Comparison of ENCODE assay signal across 10 cellular contexts in the genomic region with DNA sequence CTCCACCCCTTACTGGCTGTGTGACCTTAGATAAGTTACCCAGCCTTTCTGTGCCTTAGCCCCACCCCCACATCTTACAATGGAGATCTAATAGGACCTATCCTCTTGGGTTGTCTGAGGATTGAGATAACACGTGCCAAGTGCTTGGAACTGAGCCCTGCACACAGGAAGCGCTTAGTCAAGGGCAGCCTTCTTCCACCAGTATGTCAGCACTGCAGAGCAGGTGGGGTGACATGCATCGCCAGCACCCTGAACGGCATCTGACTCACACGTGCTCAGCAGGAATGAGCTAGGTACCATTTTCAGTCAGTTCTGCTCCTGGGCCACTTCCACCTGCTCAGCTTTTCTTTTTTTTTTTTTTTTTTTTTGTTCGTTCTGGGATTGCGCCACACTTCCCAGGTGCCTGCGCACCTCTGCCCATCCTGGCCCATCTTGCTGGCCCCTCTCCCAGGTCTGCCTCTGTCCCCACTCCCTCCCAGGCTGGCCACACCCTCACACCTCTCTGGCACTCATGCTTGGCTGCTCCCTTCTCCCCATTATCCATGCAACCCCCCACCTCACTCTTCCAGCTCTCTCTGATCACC. TPM values are rescaled to one million over a fixed set of nuclear protein-coding genes. Genes with fewer than 3 reads are reported as not detected.
DNase-seq lines count a peak whose midpoint lies in the region; ATAC-seq and TF ChIP-seq lines count a peak whose summit lies in the region.
"Had no signal": no experiment of that assay in that cellular context is flagged by ENCODE, and none has a peak within 500 bp of the region (broad histone marks: within the 10 kb centered on the region; RNA-seq: fewer than 3 reads in every experiment).

No MANE protein-coding gene starts in this region.

- H3K36me3 ChIP-seq in PC-9 (ENCODE audit: low read depth) (peaks cover 15% of the 10 kb centered on the region), kidney epithelial cell (ENCODE audit: control insufficient read depth, insufficient read depth, low read length) (peaks cover 2% of the 10 kb centered on the region)

- no peaks in the 10 kb centered on the region for H4K20me1 ChIP-seq in PC-9 (ENCODE audit: insufficient read depth)

- H3K4me3 ChIP-seq in PC-9 (no peak overlapping the region), kidney epithelial cell (ENCODE audit: low read depth, low read length) (no peak overlapping the region)
- H3K4me3 ChIP-seq: Peyer's patch had no signal

- no peaks in the 10 kb centered on the region for H3K9me3 Mint-ChIP-seq in naive thymus-derived CD8-positive, alpha-beta T cell

- no TSS peak for BruUV-seq in PC-9 (replicated peaks; lab: Mats Ljungman, UMichigan)

- H3K27ac ChIP-seq in PC-9: peak overlapping the region; percentile 74
- H3K27ac ChIP-seq: 22Rv1, Peyer's patch had no signal

- H2AFZ ChIP-seq in PC-9: no peak overlapping the region

- H3K9me2 ChIP-seq in PC-9 (ENCODE audit: insufficient read depth): no peaks in the 10 kb centered on the region

- POLR2A ChIA-PET in PC-9 (lab: Charles Lee; ENCODE audit: unreplicated experiment): interaction anchor here (0.5 kb wide), 1 partner anchor 1570 kb away, joined by 29 read pairs; no protein-coding TSS in a partner anchor
- POLR2A ChIA-PET in naive thymus-derived CD8-positive, alpha-beta T cell (lab: Charles Lee): no interaction called here

- CTCF ChIA-PET in PC-9 (lab: Charles Lee): no interaction called here

- intact Hi-C loops in PC-9 (cut with micrococcal nuclease; ENCODE audit: unreplicated experiment): no loop called here

- no peaks in the 10 kb centered on the region for H3K27me3 ChIP-seq in PC-9 (ENCODE audit: insufficient read depth, low read depth)
- no peaks in the 10 kb centered on the region for H3K27me3 ChIP-seq in kidney epithelial cell (ENCODE audit: control insufficient read depth, insufficient read depth, low read length)
- H3K27me3 ChIP-seq: Peyer's patch had no signal

- peaks cover 0 to 14% (median 6%) of the 10 kb centered on the region in 4 donors for H3K4me1 Mint-ChIP-seq in naive thymus-derived CD8-positive, alpha-beta T cell

- peak; percentile 59 for ATAC-seq in HG02623 (IDR thresholded peaks at IDR 0.05; ENCODE audit: unreplicated experiment)
- no peak for ATAC-seq in naive thymus-derived CD8-positive, alpha-beta T cell

- peaks cover 57% of the 10 kb centered on the region for H3K4me1 ChIP-seq in PC-9 (replicated peaks; ENCODE audit: insufficient read depth)

- H3K27me3 Mint-ChIP-seq in naive thymus-derived CD8-positive, alpha-beta T cell: peaks cover 0 to 3% (median 0%) of the 10 kb centered on the region in 5 donors

- H3K27ac Mint-ChIP-seq in naive thymus-derived CD8-positive, alpha-beta T cell: no peak overlapping the region

- TF ChIP-seq CTCF in PC-9 (conservative IDR thresholded peaks at IDR 0.05) (no peak), kidney epithelial cell (IDR thresholded peaks at IDR 0.05; ENCODE audit: insufficient read depth, low read length, poor library complexity, severe bottlenecking) (no peak)

- peaks cover 51% of the 10 kb centered on the region for H3F3A ChIP-seq in PC-9 (ENCODE audit: insufficient read depth, low read depth)

- H3K9me3 ChIP-seq in PC-9 (ENCODE audit: insufficient read depth, low read depth): no peaks in the 10 kb centered on the region
- H3K9me3 ChIP-seq: Peyer's patch had no signal

- H3K79me2 ChIP-seq in PC-9 (ENCODE audit: low read depth): peaks cover 10% of the 10 kb centered on the region; the same call in 1 of the 2 replicates

- H3K36me3 Mint-ChIP-seq in naive thymus-derived CD8-positive, alpha-beta T cell: peaks cover 9 to 49% (median 29%) of the 10 kb centered on the region in 3 donors

- no peak overlapping the region for H3K4me3 Mint-ChIP-seq in naive thymus-derived CD8-positive, alpha-beta T cell

- H3K4me2 ChIP-seq in PC-9: peak overlapping the region; percentile 32; the same call in 1 of the 2 replicates

- DNase-seq in DMS 273 (lab: John Stamatoyannopoulos, UW; ENCODE audit: unreplicated experiment) (peak; percentile 12), DMS 273 treated with DMSO at 0.1 percent for 48 hours (lab: John Stamatoyannopoulos, UW) (no peak), PC-9 (peak; percentile 48 to 78), kidney epithelial cell (ENCODE audit: low read depth) (peak; percentile 79), SIG-M5 treated with dmso at 0.1 percent for 504 hours (lab: John Stamatoyannopoulos, UW; ENCODE audit: unreplicated experiment) (no peak), AG08395 (ENCODE audit: low spot score) (no peak)
- DNase-seq in naive thymus-derived CD8-positive, alpha-beta T cell: no peak

RNA-seq across cellular contexts. Expression of a gene that starts 19.6 kb away (rescaled TPM):
- 48.8 and 50.8 TPM in 2 replicates for total RNA-seq in PC-9 (2021)
- 56.9 and 70.0 TPM in 2 replicates for total RNA-seq in kidney epithelial cell
- total RNA-seq in naive thymus-derived CD8-positive, alpha-beta T cell: 10 to 100 TPM; 17.7 to 19.6 TPM
- polyA plus RNA-seq in naive thymus-derived CD8-positive, alpha-beta T cell: 10 to 100 TPM; 18.8 to 38.3 (median 27.4) TPM

Comparison
In these comparisons a context has a peak if more than half of its experiments do, and no peak if none do; other contexts are left out.
1. DNase-seq: peak in DMS 273 (single experiment), PC-9 (2 of 2) and kidney epithelial cell (single experiment); none in DMS 273 treated with DMSO at 0.1 percent for 48 hours (single experiment), naive thymus-derived CD8-positive, alpha-beta T cell (0 of 10), SIG-M5 treated with dmso at 0.1 percent for 504 hours (single experiment) and AG08395 (single experiment).